29 cellular contexts compared by ENCODE assay signal in the genomic region with DNA sequence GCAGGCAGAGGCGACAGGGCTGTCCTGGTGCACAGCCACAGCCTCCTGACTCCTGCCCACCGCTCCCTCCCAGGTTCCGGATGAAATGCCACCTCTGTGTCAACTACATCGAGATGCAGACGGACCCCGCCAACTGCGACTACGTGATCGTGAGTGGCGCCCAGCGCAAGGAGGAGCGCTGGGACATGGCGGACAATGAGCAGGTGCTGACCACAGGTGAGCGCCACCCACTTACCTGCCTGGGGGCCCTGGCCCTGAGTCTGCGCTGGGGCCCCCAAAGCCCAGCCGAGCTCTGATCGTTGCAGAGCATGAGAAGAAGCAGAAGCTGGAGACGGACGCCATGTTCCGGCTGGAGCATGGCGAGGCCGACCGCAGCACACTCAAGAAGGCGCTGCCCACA.
"Had no signal": no experiment of that assay in that cellular context is flagged by ENCODE, and none has a peak within 500 bp of the region (broad histone marks: within the 10 kb centered on the region; RNA-seq: fewer than 3 reads in every experiment).

No MANE protein-coding gene starts in this region.

- DNase-seq: heart left ventricle; hypothalamus; immature natural killer cell; kidney; left colon; left lung; lower lobe of right lung; mammary epithelial cell; mesendoderm; naive B cell; occipital lobe; stimulated activated CD4-positive, alpha-beta T cell treated with anti-CD3 and anti-CD28 coated beads, Interleukin-12 subunit alpha, Interleukin-12 subunit beta, amount 100 ng/mL, for 4 hours; stimulated activated CD4-positive, alpha-beta T cell treated with anti-CD3 and anti-CD28 coated beads, Interleukin-15, amount 100 ng/mL, for 24 hours; stimulated activated CD4-positive, alpha-beta T cell treated with anti-CD3 and anti-CD28 coated beads, Interleukin-2, amount 100 ng/mL, for 24 hours; stimulated activated CD4-positive, alpha-beta T cell treated with anti-CD3 and anti-CD28 coated beads, Interleukin-4, amount 100 ng/mL, for 1 hour; stimulated activated naive B cell treated with anti-CD40 and anti-IgM and Interleukin-4, amounts not matched to agents 10 μg/mL and 1 μg/mL and 100 μg/mL, for 72 hours; stimulated activated naive CD8-positive, alpha-beta T cell treated with anti-CD3 and anti-CD28 coated beads, Interleukin-15, Interleukin-2, amounts not matched to agents 100 U/mL and 50 U/mL, for 24 hours; stomach; testis; thyroid gland; transverse colon; upper lobe of right lung had no signal

- H3K27ac ChIP-seq: heart left ventricle, left lung, lower lobe of right lung, neutrophil, ovary, right atrium auricular region, skin epidermis, stomach, testis, thyroid gland, transverse colon, upper lobe of right lung had no signal

- H3K36me3 ChIP-seq: ovary had no signal

- H3K4me1 ChIP-seq: lower lobe of right lung, testis, upper lobe of right lung had no signal

- FAIRE-seq: islet of Langerhans, kidney, urothelium cell line had no signal

- ATAC-seq: heart left ventricle; left colon; left lung; lower lobe of right lung; sciatic nerve; stimulated activated naive B cell treated with anti-CD40 and anti-IgM and Interleukin-4, amounts not matched to agents 10 μg/mL and 1 μg/mL and 100 μg/mL, for 72 hours; stimulated activated naive CD8-positive, alpha-beta T cell treated with anti-CD3 and anti-CD28 coated beads, Interleukin-15, Interleukin-2, amounts not matched to agents 100 U/mL and 50 U/mL, for 24 hours; upper lobe of right lung had no signal

- H3K4me3 ChIP-seq: heart left ventricle, left lung, lower lobe of right lung, ovary, right atrium auricular region, skin epidermis, stomach, testis, thyroid gland, transverse colon, upper lobe of right lung had no signal

- H3K9me3 ChIP-seq: heart left ventricle, left lung, lower lobe of right lung, neutrophil, ovary, right atrium auricular region, stomach, testis, thyroid gland, transverse colon, upper lobe of right lung had no signal

- H3K27me3 ChIP-seq: heart left ventricle, left lung, neutrophil, ovary, right atrium auricular region, stomach, testis, thyroid gland, transverse colon, upper lobe of right lung had no signal
